Comparison of ENCODE assay signal across 1 cellular context in the genomic region with DNA sequence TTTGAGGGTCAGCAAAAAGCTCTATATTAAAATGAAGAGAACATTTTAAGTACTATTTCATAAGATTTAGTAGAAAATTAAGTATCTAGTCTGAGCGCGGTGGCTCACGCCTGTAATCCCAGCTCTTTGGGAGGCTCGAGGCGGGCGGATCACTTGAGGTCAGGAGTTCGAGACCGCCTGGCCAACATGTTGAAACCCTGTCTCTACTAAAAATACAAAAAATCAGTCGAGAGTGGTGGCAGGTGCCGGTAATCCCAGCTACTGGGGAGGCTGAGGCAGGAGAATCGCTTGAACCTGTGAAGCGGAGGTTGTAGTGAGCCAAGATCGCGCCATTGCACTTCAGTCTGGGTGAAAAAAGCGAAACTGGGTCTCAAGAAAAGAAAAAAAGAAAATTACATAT.
TF ChIP-seq lines count a peak whose summit lies in the region.

No MANE protein-coding gene starts in this region.

TF ChIP-seq in WTC11, 78 proteins besides CTCF, POLR2A, EP300 and RAD21 (continued from another document):
- no peak for TF ChIP-seq FOXP4 (CRISPR knock-in tag; IDR thresholded peaks at IDR 0.05)
